13 cellular contexts compared by ENCODE assay signal in the genomic region with DNA sequence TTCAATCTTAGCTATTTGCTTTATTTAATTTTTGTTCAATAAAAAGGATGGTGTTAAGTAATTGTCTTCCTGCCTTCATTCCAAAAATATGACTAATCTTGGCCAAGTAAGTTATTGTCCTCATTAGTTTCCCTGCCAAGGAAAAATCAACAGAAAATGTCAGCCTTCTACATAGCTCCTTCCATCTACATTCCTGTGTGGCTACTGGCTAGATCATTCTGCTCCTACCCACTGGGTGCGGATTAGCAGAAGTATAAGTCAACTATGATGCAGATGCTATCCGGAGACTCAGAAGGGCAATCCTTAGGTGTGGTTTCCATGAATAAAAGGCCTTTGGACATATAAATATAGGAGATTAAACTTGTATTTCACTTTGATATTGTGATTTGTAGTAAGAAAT.
DNase-seq lines count a peak whose midpoint lies in the region; ATAC-seq, FAIRE-seq and TF ChIP-seq lines count a peak whose summit lies in the region.
"Had no signal": no experiment of that assay in that cellular context is flagged by ENCODE, and none has a peak within 500 bp of the region (broad histone marks: within the 10 kb centered on the region; RNA-seq: fewer than 3 reads in every experiment).

No MANE protein-coding gene starts in this region.

- H3K4me3 ChIP-seq in heart right ventricle: no peak overlapping the region
- H3K4me3 ChIP-seq in right atrium auricular region: no peak overlapping the region
- no peak overlapping the region for H3K4me3 ChIP-seq in astrocyte (ENCODE audit: insufficient read depth, low read depth, low read length)
- no peak overlapping the region for H3K4me3 ChIP-seq in effector memory CD4-positive, alpha-beta T cell (ENCODE audit: insufficient read depth, low read depth, low read length, poor library complexity, severe bottlenecking)

- H3K27me3 ChIP-seq in heart right ventricle (no peaks in the 10 kb centered on the region), right atrium auricular region (no peaks in the 10 kb centered on the region), astrocyte (ENCODE audit: insufficient read depth, low read length) (no peaks in the 10 kb centered on the region)
- no peaks in the 10 kb centered on the region for H3K27me3 ChIP-seq in effector memory CD4-positive, alpha-beta T cell (replicated peaks; ENCODE audit: control insufficient read depth, insufficient read depth, low read length, poor library complexity, severe bottlenecking)

- intact Hi-C loops in heart right ventricle (cut with DNase I): no loop called here

- H3K4me1 ChIP-seq in heart right ventricle: peaks cover 3 to 24% (median 11%) of the 10 kb centered on the region in 9 donors
- peaks cover 0 to 13% of the 10 kb centered on the region in 2 donors for H3K4me1 ChIP-seq in right atrium auricular region
- H3K4me1 ChIP-seq in astrocyte (ENCODE audit: insufficient read depth, low read length): peaks cover 11% of the 10 kb centered on the region
- no peaks in the 10 kb centered on the region for H3K4me1 ChIP-seq in effector memory CD4-positive, alpha-beta T cell (ENCODE audit: control insufficient read depth, insufficient read depth, low read length, poor library complexity, severe bottlenecking)

- TF ChIP-seq CTCF in heart right ventricle (IDR thresholded peaks at IDR 0.05) (no peak), right atrium auricular region (IDR thresholded peaks at IDR 0.05) (no peak), astrocyte (IDR thresholded peaks at IDR 0.05; ENCODE audit: insufficient read depth, low read depth, low read length) (no peak)

- DNase-seq in heart right ventricle: no peak
- DNase-seq in right atrium auricular region (ENCODE audit: low spot score): no peak
- DNase-seq in astrocyte (ENCODE audit: low read depth): peak; percentile 89
- DNase-seq in glomerular visceral epithelial cell (ENCODE audit: extremely low spot score): peak; percentile 46
- peak; percentile 25 for DNase-seq in urothelium cell line (ENCODE audit: low spot score)
- DNase-seq in stimulated activated naive CD8-positive, alpha-beta T cell treated with anti-CD3 and anti-CD28 coated beads, Interleukin-15, amount 100 ng/mL, for 72 hours: no peak
- no peak for DNase-seq in effector memory CD4-positive, alpha-beta T cell
- DNase-seq in CD1c-positive myeloid dendritic cell (ENCODE audit: extremely low spot score): no peak
- DNase-seq: GF-D8; H9; naive thymus-derived CD8-positive, alpha-beta T cell; NCI-H510A; stimulated activated naive CD8-positive, alpha-beta T cell treated with anti-CD3 and anti-CD28 coated beads, Interleukin-15, Interleukin-2, amounts not matched to agents 100 U/mL and 50 U/mL, for 24 hours had no signal

- H3K79me2 ChIP-seq in astrocyte (ENCODE audit: insufficient read depth, low read length): peaks cover 4% of the 10 kb centered on the region

- FAIRE-seq in astrocyte (lab: Jason Lieb, UNC): no peak
- no peak for FAIRE-seq in urothelium cell line (lab: Jason Lieb, UNC)

- no peaks in the 10 kb centered on the region for H3K27me3 Mint-ChIP-seq in astrocyte (ENCODE audit: low read depth, unreplicated experiment)
- H3K27me3 Mint-ChIP-seq in stimulated activated naive CD8-positive, alpha-beta T cell treated with anti-CD3 and anti-CD28 coated beads, Interleukin-15, amount 100 ng/mL, for 72 hours: no peaks in the 10 kb centered on the region
- H3K27me3 Mint-ChIP-seq: naive thymus-derived CD8-positive, alpha-beta T cell had no signal

- H2AFZ ChIP-seq in astrocyte (ENCODE audit: low read depth, low read length): no peak overlapping the region

- H3K36me3 ChIP-seq in heart right ventricle (no peaks in the 10 kb centered on the region), right atrium auricular region (no peaks in the 10 kb centered on the region), astrocyte (ENCODE audit: insufficient read depth, low read length) (no peaks in the 10 kb centered on the region)
- H3K36me3 ChIP-seq in effector memory CD4-positive, alpha-beta T cell (ENCODE audit: control insufficient read depth, insufficient read depth, low read length): no peaks in the 10 kb centered on the region

- no peaks in the 10 kb centered on the region for H4K20me1 ChIP-seq in astrocyte (ENCODE audit: insufficient read depth, low read length)

- H3K4me2 ChIP-seq in astrocyte (ENCODE audit: low read length): peak overlapping the region; percentile 13

- peaks cover 1% of the 10 kb centered on the region for H3K9me3 Mint-ChIP-seq in astrocyte (ENCODE audit: unreplicated experiment)
- H3K9me3 Mint-ChIP-seq in stimulated activated naive CD8-positive, alpha-beta T cell treated with anti-CD3 and anti-CD28 coated beads, Interleukin-15, amount 100 ng/mL, for 72 hours: peaks cover 11 to 16% of the 10 kb centered on the region in 2 donors

- no peaks in the 10 kb centered on the region for H3K36me3 Mint-ChIP-seq in astrocyte (ENCODE audit: low read depth, unreplicated experiment)

- no peak overlapping the region for H3K4me3 Mint-ChIP-seq in astrocyte (ENCODE audit: unreplicated experiment)
- no peak overlapping the region for H3K4me3 Mint-ChIP-seq in stimulated activated naive CD8-positive, alpha-beta T cell treated with anti-CD3 and anti-CD28 coated beads, Interleukin-15, amount 100 ng/mL, for 72 hours
- H3K4me3 Mint-ChIP-seq: H9; naive thymus-derived CD8-positive, alpha-beta T cell had no signal

- H3K27ac Mint-ChIP-seq in astrocyte (ENCODE audit: unreplicated experiment): no peak overlapping the region
- no peak overlapping the region for H3K27ac Mint-ChIP-seq in stimulated activated naive CD8-positive, alpha-beta T cell treated with anti-CD3 and anti-CD28 coated beads, Interleukin-15, amount 100 ng/mL, for 72 hours
- H3K27ac Mint-ChIP-seq: naive thymus-derived CD8-positive, alpha-beta T cell had no signal

- H3K9me3 ChIP-seq in heart right ventricle (peaks cover 0 to 4% (median 0%) of the 10 kb centered on the region in 11 donors), right atrium auricular region (no peaks in the 10 kb centered on the region), astrocyte (ENCODE audit: insufficient read depth, low read depth, low read length) (no peaks in the 10 kb centered on the region)
- no peaks in the 10 kb centered on the region for H3K9me3 ChIP-seq in effector memory CD4-positive, alpha-beta T cell (ENCODE audit: control insufficient read depth, low read length)

- peak in 5 of 8 donors; percentile 33 to 76 (median 68) for ATAC-seq in heart right ventricle
- no peak for ATAC-seq in stimulated activated naive CD8-positive, alpha-beta T cell treated with anti-CD3 and anti-CD28 coated beads, Interleukin-15, amount 100 ng/mL, for 72 hours
- ATAC-seq: naive thymus-derived CD8-positive, alpha-beta T cell; stimulated activated naive CD8-positive, alpha-beta T cell treated with anti-CD3 and anti-CD28 coated beads, Interleukin-15, Interleukin-2, amounts not matched to agents 100 U/mL and 50 U/mL, for 24 hours had no signal

- 52 to 68% methylated on average over 2 of the region's 2 CpGs for WGBS in heart right ventricle, 2 donors

- no peak overlapping the region for H3K27ac ChIP-seq in heart right ventricle
- H3K27ac ChIP-seq in right atrium auricular region: no peak overlapping the region
- no peak overlapping the region for H3K27ac ChIP-seq in astrocyte (ENCODE audit: low read depth, low read length)
- H3K27ac ChIP-seq in effector memory CD4-positive, alpha-beta T cell (ENCODE audit: insufficient read depth, low read length, poor library complexity, severe bottlenecking): no peak overlapping the region

- H3K4me1 Mint-ChIP-seq in astrocyte (ENCODE audit: low read depth, unreplicated experiment): peaks cover 12% of the 10 kb centered on the region
- H3K4me1 Mint-ChIP-seq in stimulated activated naive CD8-positive, alpha-beta T cell treated with anti-CD3 and anti-CD28 coated beads, Interleukin-15, amount 100 ng/mL, for 72 hours: no peaks in the 10 kb centered on the region
- H3K4me1 Mint-ChIP-seq: naive thymus-derived CD8-positive, alpha-beta T cell had no signal

- no peak overlapping the region for H3K9ac ChIP-seq in astrocyte (ENCODE audit: low read length)

Comparison
In these comparisons a context has a peak if more than half of its experiments do, and no peak if none do; other contexts are left out.
1. DNase-seq: peak in astrocyte (single experiment), glomerular visceral epithelial cell (single experiment) and urothelium cell line (single experiment); none in heart right ventricle (0 of 2), right atrium auricular region (single experiment), stimulated activated naive CD8-positive, alpha-beta T cell treated with anti-CD3 and anti-CD28 coated beads, Interleukin-15, amount 100 ng/mL, for 72 hours (0 of 2), effector memory CD4-positive, alpha-beta T cell (0 of 3) and CD1c-positive myeloid dendritic cell (single experiment).